18 cellular contexts compared by ENCODE assay signal in the genomic region with DNA sequence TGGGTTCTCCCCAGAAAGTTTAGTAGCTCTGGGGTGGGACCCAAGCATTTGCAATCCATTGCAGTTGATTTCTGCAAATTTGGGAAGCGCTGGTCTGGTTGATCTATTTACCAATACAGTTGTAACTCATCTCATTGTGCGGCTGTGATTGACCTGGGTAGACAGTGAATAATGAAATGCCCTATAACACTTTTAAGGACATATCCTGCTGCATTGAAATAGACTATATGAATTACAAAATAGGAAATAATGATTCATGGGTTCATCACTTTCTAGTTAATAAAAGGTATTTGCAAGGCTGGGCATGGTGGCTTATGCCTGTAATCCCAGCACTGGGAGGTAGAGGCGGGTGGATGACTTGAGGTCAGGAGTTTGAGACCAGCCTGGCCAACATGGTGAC.
"Had no signal": no experiment of that assay in that cellular context is flagged by ENCODE, and none has a peak within 500 bp of the region (broad histone marks: within the 10 kb centered on the region; RNA-seq: fewer than 3 reads in every experiment).

No MANE protein-coding gene starts in this region.

- DNase-seq: activated CD4-positive, alpha-beta T cell treated with anti-CD3 and anti-CD28 coated beads for 4 hours; activated CD8-positive, alpha-beta T cell treated with anti-CD3 and anti-CD28 coated beads, Interleukin-2, amount 10 ng/mL, durations not matched to agents 7 days and 5 days; activated naive CD4-positive, alpha-beta T cell; activated naive CD8-positive, alpha-beta T cell treated with anti-CD3 and anti-CD28 coated beads, Interleukin-2, amount 50 U/mL, for 24 hours; central memory CD4-positive, alpha-beta T cell; effector memory CD8-positive, alpha-beta T cell; erythroblast; head of caudate nucleus; mucosa of descending colon; nucleus accumbens; psoas muscle; stimulated activated CD4-positive, alpha-beta T cell treated with anti-CD3 and anti-CD28 coated beads, Interleukin-2, amount 100 ng/mL, for 48 hours; stimulated activated CD8-positive, alpha-beta memory T cell treated with anti-CD3 and anti-CD28 coated beads, Interleukin-4, amount 100 ng/mL, for 48 hours; stimulated activated naive CD8-positive, alpha-beta T cell treated with anti-CD3 and anti-CD28 coated beads, Interleukin-15, Interleukin-2, amounts not matched to agents 100 U/mL and 50 U/mL, for 24 hours; T-helper 1 cell; upper lobe of left lung; WERI-Rb-1 had no signal

- H3K4me1 ChIP-seq: psoas muscle, suprapubic skin, upper lobe of left lung had no signal

- H3K27ac ChIP-seq: psoas muscle, suprapubic skin, upper lobe of left lung, WERI-Rb-1 had no signal

- H3K36me3 ChIP-seq: suprapubic skin, upper lobe of left lung, WERI-Rb-1 had no signal

- H3K27me3 ChIP-seq: suprapubic skin, upper lobe of left lung had no signal

- H3K4me3 ChIP-seq: mucosa of descending colon, psoas muscle, suprapubic skin, upper lobe of left lung had no signal

- H3K9me3 ChIP-seq: mucosa of descending colon, psoas muscle, suprapubic skin, upper lobe of left lung had no signal
